In genomic region chr2:203673933-203674332, GRCh38 we compare ENCODE assay signal across 9 cellular contexts. TPM values are rescaled to one million over a fixed set of nuclear protein-coding genes. Genes with fewer than 3 reads are reported as not detected.
A peak's percentile ranks its signal among the peaks of the same experiment; 100 is the strongest.
DNase-seq lines count a peak whose midpoint lies in the region; ATAC-seq, FAIRE-seq and TF ChIP-seq lines count a peak whose summit lies in the region.
"Had no signal": no experiment of that assay in that cellular context is flagged by ENCODE, and none has a peak within 500 bp of the region (broad histone marks: within the 10 kb centered on the region; RNA-seq: fewer than 3 reads in every experiment).

No MANE protein-coding gene starts in this region.

- H3K27me3 Mint-ChIP-seq in Caco-2 (ENCODE audit: insufficient read depth, unreplicated experiment) = no peaks in the 10 kb centered on the region

- 67 to 100% (median 86%) methylated on average over 1 of the region's 1 CpG for WGBS in adrenal gland, 4 donors

- no peak for FAIRE-seq in D721Med (lab: Jason Lieb, UNC)

- TF ChIP-seq CTCF in SU-DHL-6 (IDR thresholded peaks at IDR 0.05; ENCODE audit: insufficient read depth, low read length, poor library complexity, severe bottlenecking) = no peak
- TF ChIP-seq CTCF in mucosa of descending colon (IDR thresholded peaks at IDR 0.05) = no peak
- no peak for TF ChIP-seq CTCF in Caco-2 (IDR thresholded peaks at IDR 0.05; ENCODE audit: insufficient read depth in 1 of 2, low read depth in 1 of 2, low read length in 1 of 2, severe bottlenecking in 1 of 2, unreplicated experiment in 1 of 2)
- no peak for TF ChIP-seq CTCF in adrenal gland (IDR thresholded peaks at IDR 0.05)
- TF ChIP-seq CTCF in D721Med (IDR thresholded peaks at IDR 0.05; ENCODE audit: insufficient read depth, missing control alignments) = no peak

- no TSS peak for BruUV-seq in Caco-2 (replicated peaks; lab: Mats Ljungman, UMichigan)

- H3K4me2 ChIP-seq in SU-DHL-6 (ENCODE audit: low read depth, low read length, poor library complexity, severe bottlenecking) = peak overlapping the region; percentile 67

- H3K27ac ChIP-seq in SU-DHL-6 (ENCODE audit: low read depth, low read length) (peak overlapping the region; percentile 83), adrenal gland (no peak overlapping the region)

- CTCF ChIA-PET in Caco-2 (lab: Charles Lee) = no interaction called here

- peak overlapping the region; percentile 33 for H3K9ac ChIP-seq in SU-DHL-6 (ENCODE audit: low read length)

- no peaks in the 10 kb centered on the region for H3K9me2 ChIP-seq in SU-DHL-6 (replicated peaks; ENCODE audit: insufficient read depth, low read length)

- H3F3A ChIP-seq in SU-DHL-6 (ENCODE audit: insufficient read depth) = peaks cover 10% of the 10 kb centered on the region

- ATAC-seq in Right ventricle myocardium inferior (peak; percentile 50), HG03045 (IDR thresholded peaks at IDR 0.05; ENCODE audit: unreplicated experiment) (peak; percentile 99), mucosa of descending colon (peak; percentile 26)

- TF ChIP-seq POLR2A in adrenal gland (IDR thresholded peaks at IDR 0.05) = no peak

- H3K4me1 ChIP-seq in mucosa of descending colon (ENCODE audit: low read depth) (no peaks in the 10 kb centered on the region), Caco-2 (peaks cover 19% of the 10 kb centered on the region), adrenal gland (replicated peaks in 1 of 2) (no peaks in the 10 kb centered on the region)

- H3K27ac Mint-ChIP-seq in Caco-2 (ENCODE audit: unreplicated experiment) = no peak overlapping the region

- H3K4me3 ChIP-seq in SU-DHL-6 (ENCODE audit: insufficient read depth, low read length, poor library complexity, severe bottlenecking) = peak overlapping the region; percentile 33
- no peak overlapping the region for H3K4me3 ChIP-seq in mucosa of descending colon
- H3K4me3 ChIP-seq in Caco-2 (ENCODE audit: low read depth, low read length) = no peak overlapping the region
- no peak overlapping the region for H3K4me3 ChIP-seq in adrenal gland

- H3K27me3 ChIP-seq in SU-DHL-6 (ENCODE audit: low read length) (no peaks in the 10 kb centered on the region), Caco-2 (replicated peaks; ENCODE audit: control insufficient read depth, insufficient read depth, low read length) (no peaks in the 10 kb centered on the region), adrenal gland (no peaks in the 10 kb centered on the region)

- no peaks in the 10 kb centered on the region for H3K79me2 ChIP-seq in SU-DHL-6 (ENCODE audit: insufficient read depth, low read length)

- H3K36me3 Mint-ChIP-seq in Caco-2 (ENCODE audit: insufficient read depth, unreplicated experiment) = no peaks in the 10 kb centered on the region

- DNase-seq in Right ventricle myocardium inferior (ENCODE audit: missing footprints) = no peak
- no peak for DNase-seq in cardiac septum (ENCODE audit: low spot score)
- DNase-seq in mucosa of descending colon = peak in 1 of 3 donors; percentile 27
- DNase-seq in Caco-2 = no peak
- DNase-seq in adrenal gland = no peak
- no peak for DNase-seq in D721Med (ENCODE audit: insufficient read length, low spot score)

- no peak overlapping the region for H2AFZ ChIP-seq in SU-DHL-6 (ENCODE audit: low read depth, low read length, severe bottlenecking)

- peaks cover 8% of the 10 kb centered on the region; the same call in 1 of the 2 replicates for H3K36me3 ChIP-seq in SU-DHL-6 (ENCODE audit: low read length)
- no peaks in the 10 kb centered on the region for H3K36me3 ChIP-seq in mucosa of descending colon (ENCODE audit: low read depth)
- no peaks in the 10 kb centered on the region for H3K36me3 ChIP-seq in Caco-2 (ENCODE audit: control insufficient read depth, insufficient read depth, low read length)
- no peaks in the 10 kb centered on the region for H3K36me3 ChIP-seq in adrenal gland (replicated peaks in 1 of 2)

- intact Hi-C loops in Right ventricle myocardium inferior (cut with DNase I) (no loop called here), cardiac septum (cut with DNase I) (no loop called here), mucosa of descending colon (cut with DNase I, micrococcal nuclease) (no loop called here), Caco-2 (cut with micrococcal nuclease; ENCODE audit: unreplicated experiment) (no loop called here), adrenal gland (cut with DNase I) (no loop called here)

- H4K20me1 ChIP-seq in SU-DHL-6 (ENCODE audit: low read depth, low read length) = no peaks in the 10 kb centered on the region

- POLR2A ChIA-PET in Caco-2 (lab: Charles Lee) = no interaction called here

- no peak overlapping the region for H3K4me3 Mint-ChIP-seq in Caco-2 (ENCODE audit: unreplicated experiment)

- H3K9me3 ChIP-seq in SU-DHL-6 (ENCODE audit: insufficient read depth, low read length) (no peaks in the 10 kb centered on the region), mucosa of descending colon (no peaks in the 10 kb centered on the region), Caco-2 (no peaks in the 10 kb centered on the region; the same call in 1 of the 2 replicates), adrenal gland (replicated peaks in 1 of 3) (no peaks in the 10 kb centered on the region)

- H3K4me1 Mint-ChIP-seq in Caco-2 (ENCODE audit: low read depth, unreplicated experiment) = peaks cover 18% of the 10 kb centered on the region

- H3K9me3 Mint-ChIP-seq in Caco-2 (ENCODE audit: unreplicated experiment) = peaks cover 18% of the 10 kb centered on the region

RNA-seq across cellular contexts. Expression of gene CD28, which starts 32.5 kb away (rescaled TPM):
- 0.78 TPM for total RNA-seq in Right ventricle myocardium inferior
- total RNA-seq in cardiac septum = 1.3 TPM
- 1 to 10 TPM in 2 of 3 donors, under 1 TPM in 1; 0.41 to 1.4 (median 1.3) TPM for total RNA-seq in mucosa of descending colon
- 0.30 and 0.84 TPM in 2 replicates for total RNA-seq in Caco-2 (2022)
- total RNA-seq in adrenal gland = 1 to 10 TPM in 1 of 8 donors, under 1 TPM in 6, not detected in 1; 0.14 to 1.4 (median 0.61) TPM
- under 1 TPM; 0.08 to 0.13 (median 0.09) TPM for polyA plus RNA-seq in adrenal gland
- polyA plus RNA-seq: neural cell had no signal

Comparison
In these comparisons a context has a peak if more than half of its experiments do, and no peak if none do; other contexts are left out.
1. ATAC-seq: peak in every context shown above with its lines; median percentile 99 in HG03045; 50 in Right ventricle myocardium inferior; 26 in mucosa of descending colon.